In genomic region chr6:36682328-36683144, GRCh38 we compare ENCODE assay signal across 8 cellular contexts. TPM values are rescaled to one million over a fixed set of nuclear protein-coding genes. Genes with fewer than 3 reads are reported as not detected.
A peak's percentile ranks its signal among the peaks of the same experiment; 100 is the strongest.
DNase-seq lines count a peak whose midpoint lies in the region; ATAC-seq, FAIRE-seq and TF ChIP-seq lines count a peak whose summit lies in the region.

No MANE protein-coding gene starts in this region.

- ATAC-seq in A549 = no peak
- peak; percentile 18 for ATAC-seq in GM21367 (IDR thresholded peaks at IDR 0.05; ENCODE audit: unreplicated experiment)
- no peak for ATAC-seq in GM19463 (IDR thresholded peaks at IDR 0.05; ENCODE audit: unreplicated experiment)

- intact Hi-C loops in ovary (cut with DNase I) = loop anchor here (5.0 to 10.0 kb wide), 4 partner anchors 60 to 258 kb away; no protein-coding TSS in a partner anchor

- H3K27me3 ChIP-seq in effector memory CD4-positive, alpha-beta T cell (replicated peaks; ENCODE audit: control insufficient read depth, insufficient read depth, low read length, poor library complexity, severe bottlenecking) = no peaks in the 10 kb centered on the region
- H3K27me3 ChIP-seq in ovary = no peaks in the 10 kb centered on the region

- TF ChIP-seq RAD21 in A549 (conservative IDR thresholded peaks at IDR 0.05 in 1 of 2, IDR thresholded peaks at IDR 0.05 in 1 of 2) = no peak

- H3K9me3 ChIP-seq in A549 (no peaks in the 10 kb centered on the region), ovary (no peaks in the 10 kb centered on the region)
- no peaks in the 10 kb centered on the region for H3K9me3 ChIP-seq in effector memory CD4-positive, alpha-beta T cell (ENCODE audit: control insufficient read depth, low read length)

- no peak for FAIRE-seq in A549 (lab: Jason Lieb, UNC)

- TF ChIP-seq POLR2A in A549 (IDR thresholded peaks at IDR 0.05; ENCODE audit: low read length) = no peak
- no peak for TF ChIP-seq POLR2A in ovary (IDR thresholded peaks at IDR 0.05)

- CTCF ChIA-PET in A549 (lab: Yijun Ruan, JAX) = interaction anchor here (0.6 to 13.6 kb wide), 11 partner anchors 9 to 259 kb away, joined by 3 to 123 read pairs (median 4); no protein-coding TSS in a partner anchor

- DNase-seq in A549 (ENCODE audit: low read depth in 1 of 2, low spot score in 1 of 2) (peak in 1 of 2 experiments; percentile 48), NCI-H187 (lab: John Stamatoyannopoulos, UW) (peak; percentile 67 to 74), ovary (peak in 1 of 5 donors; percentile 57), T1000 (lab: John Stamatoyannopoulos, UW) (no peak)
- DNase-seq in activated CD4-positive, CD25-positive, alpha-beta regulatory T cell treated with anti-CD3 and anti-CD28 coated beads, Interleukin-2, amount 50 U/mL, for 72 hours = peak; percentile 56
- DNase-seq in effector memory CD4-positive, alpha-beta T cell = peak; percentile 85 to 89 (median 89)

- POLR2A ChIA-PET in A549 (lab: Yijun Ruan, JAX) = interaction anchor here (0.5 to 1.3 kb wide), 3 partner anchors 15 to 88 kb away, joined by 3 to 4 read pairs (median 3); no protein-coding TSS in a partner anchor

- peak overlapping the region; percentile 81 for H3K4me2 ChIP-seq in A549

- H3K4me3 ChIP-seq in A549 (peak overlapping the region; percentile 86), ovary (no peak overlapping the region)
- peak overlapping the region; percentile 24 for H3K4me3 ChIP-seq in effector memory CD4-positive, alpha-beta T cell (ENCODE audit: insufficient read depth, low read depth, low read length, poor library complexity, severe bottlenecking)

- TF ChIP-seq EP300 in A549 (IDR thresholded peaks at IDR 0.05) (no peak), ovary (IDR thresholded peaks at IDR 0.05) (no peak)

- whole genome bisulfite sequencing in A549 (ENCODE audit: missing lambda C conversion rate) = 27% methylated on average over 9 of the region's 11 CpGs
- WGBS in ovary, 3 donors = 74 to 79% (median 78%) methylated on average over 11 of the region's 11 CpGs

- H3K36me3 ChIP-seq in effector memory CD4-positive, alpha-beta T cell (ENCODE audit: control insufficient read depth, insufficient read depth, low read length) = peaks cover 17% of the 10 kb centered on the region
- H3K36me3 ChIP-seq in ovary = no peaks in the 10 kb centered on the region

- H3K27ac ChIP-seq in A549 (peak overlapping the region; percentile 74 to 83), ovary (peak overlapping the region; percentile 18 to 34)
- peak overlapping the region; percentile 69 for H3K27ac ChIP-seq in effector memory CD4-positive, alpha-beta T cell (ENCODE audit: insufficient read depth, low read length, poor library complexity, severe bottlenecking)

- no peak for TF ChIP-seq CTCF in A549 (IDR thresholded peaks at IDR 0.05)
- TF ChIP-seq CTCF in ovary (IDR thresholded peaks at IDR 0.05) = no peak

- H3K4me1 ChIP-seq in A549 = peaks cover 34% of the 10 kb centered on the region
- peaks cover 44% of the 10 kb centered on the region for H3K4me1 ChIP-seq in effector memory CD4-positive, alpha-beta T cell (ENCODE audit: control insufficient read depth, insufficient read depth, low read length, poor library complexity, severe bottlenecking)
- peaks cover 8% of the 10 kb centered on the region for H3K4me1 ChIP-seq in ovary (ENCODE audit: insufficient read depth)

TF ChIP-seq in A549, 52 proteins besides CTCF, POLR2A, EP300 and RAD21:
- TF ChIP-seq POLR2AphosphoS2 (conservative IDR thresholded peaks at IDR 0.05; ENCODE audit: low read length) = 0 out of 2 replicates have a peak, but pooled peaks have one; percentile 58
- no peak for TF ChIP-seq HES2 (IDR thresholded peaks at IDR 0.05)
- peak; percentile 26; the same call in 1 of the 2 replicates for TF ChIP-seq GATA3 (IDR thresholded peaks at IDR 0.05; ENCODE audit: borderline replicate concordance)
- TF ChIP-seq NR3C1 (IDR thresholded peaks at IDR 0.05) = no peak
- TF ChIP-seq ELK1 (IDR thresholded peaks at IDR 0.05; ENCODE audit: low read depth, low read length) = no peak

RNA-seq across cellular contexts. Expression of gene CDKN1A, which starts 4.0 kb away (rescaled TPM):
- polyA plus RNA-seq in A549 (2011; rRNA removed) (183 and 192 TPM in 2 replicates), A549 (2017; fragmentation: RNase III; extraction: RNeasy Plus Mini Kit Qiagen cat#74134 plus additional on column Dnase treatment) (118 to 137 TPM (median 130 TPM) in 3 replicates), ovary (100 to 1,000 TPM; 134 to 142 TPM)
- 77.4 and 110 TPM in 2 replicates for polyA plus RNA-seq in A549 (2012; cell fraction: cytosol; rRNA removed)
- 75.0 and 97.2 TPM in 2 replicates for polyA plus RNA-seq in A549 (2012; cell fraction: nucleus; rRNA removed)
- 91.6 and 101 TPM in 2 replicates for polyA minus RNA-seq in A549 (2011; rRNA and poly(A)+ RNA removed)
- 100 to 1,000 TPM in 6 of 7 donors, 10 to 100 TPM in 1; 82.1 to 305 (median 129) TPM for total RNA-seq in ovary

RNA-seq across cellular contexts. Expression of gene RAB44, which starts 15.1 kb away (rescaled TPM):
- polyA plus RNA-seq in A549 (2011; rRNA removed) = 0.04 TPM in 2 replicates
- 0.01 TPM in 2 replicates for polyA plus RNA-seq in A549 (2012; cell fraction: cytosol; rRNA removed)
- polyA plus RNA-seq in A549 (2012; cell fraction: nucleus; rRNA removed) = 0.07 and 0.11 TPM in 2 replicates
- 0.05 to 0.11 TPM (median 0.09 TPM) in 3 replicates for polyA plus RNA-seq in A549 (2017; fragmentation: RNase III; extraction: RNeasy Plus Mini Kit Qiagen cat#74134 plus additional on column Dnase treatment)
- polyA minus RNA-seq in A549 (2011; rRNA and poly(A)+ RNA removed) = not detected in 2 replicates
- total RNA-seq in ovary = under 1 TPM in 4 of 7 donors, not detected in 3; 0.11 to 0.15 (median 0.13) TPM
- under 1 TPM; 0.04 to 0.12 TPM for polyA plus RNA-seq in ovary

Comparison
In these comparisons a context has a peak if more than half of its experiments do, and no peak if none do; other contexts are left out.
1. H3K27ac ChIP-seq: peak in every context shown above with its lines; median percentile 78 in A549; 69 in effector memory CD4-positive, alpha-beta T cell; 26 in ovary.